9 cellular contexts compared by ENCODE assay signal in genomic region chr6:35470663-35471120, GRCh38. TPM values are rescaled to one million over a fixed set of nuclear protein-coding genes. Genes with fewer than 3 reads are reported as not detected.
DNase-seq lines count a peak whose midpoint lies in the region; ATAC-seq and TF ChIP-seq lines count a peak whose summit lies in the region.
"Had no signal": no experiment of that assay in that cellular context is flagged by ENCODE, and none has a peak within 500 bp of the region (broad histone marks: within the 10 kb centered on the region; RNA-seq: fewer than 3 reads in every experiment).

No MANE protein-coding gene starts in this region.

- CTCF ChIA-PET in activated CD8-positive, alpha-beta T cell treated with anti-CD3 and anti-CD28 coated beads, Interleukin-2, amount 10 ng/mL, durations not matched to agents 7 days and 5 days (lab: Charles Lee) = interaction anchor here (0.9 to 2.2 kb wide), 4 partner anchors 20 to 266 kb away, joined by 3 to 10 read pairs (median 6); partner anchors contain the start of gene ARMC12

- H3K27ac ChIP-seq in vagina = peak overlapping the region; percentile 91

- H3K36me3 Mint-ChIP-seq in stimulated activated naive CD8-positive, alpha-beta T cell treated with anti-CD3 and anti-CD28 coated beads, Interleukin-15, Interleukin-2, amounts not matched to agents 100 ng/mL and 50 ng/mL, for 24 hours (ENCODE audit: low read depth) = peaks cover 65% of the 10 kb centered on the region
- peaks cover 75% of the 10 kb centered on the region for H3K36me3 Mint-ChIP-seq in activated CD8-positive, alpha-beta T cell treated with anti-CD3 and anti-CD28 coated beads, Interleukin-2, amount 10 ng/mL, durations not matched to agents 7 days and 5 days (ENCODE audit: low read depth)

- no peaks in the 10 kb centered on the region for H3K27me3 Mint-ChIP-seq in stimulated activated naive CD8-positive, alpha-beta T cell treated with anti-CD3 and anti-CD28 coated beads, Interleukin-15, Interleukin-2, amounts not matched to agents 100 ng/mL and 50 ng/mL, for 24 hours
- H3K27me3 Mint-ChIP-seq in activated CD8-positive, alpha-beta T cell treated with anti-CD3 and anti-CD28 coated beads, Interleukin-2, amount 10 ng/mL, durations not matched to agents 7 days and 5 days (ENCODE audit: low read depth) = no peaks in the 10 kb centered on the region

- no peaks in the 10 kb centered on the region for H3K9me3 ChIP-seq in vagina

- no peak for TF ChIP-seq POLR2A in vagina (IDR thresholded peaks at IDR 0.05)

- no peak for TF ChIP-seq CTCF in vagina (IDR thresholded peaks at IDR 0.05)

- peak overlapping the region; percentile 97 for H3K27ac Mint-ChIP-seq in stimulated activated naive CD8-positive, alpha-beta T cell treated with anti-CD3 and anti-CD28 coated beads, Interleukin-15, Interleukin-2, amounts not matched to agents 100 ng/mL and 50 ng/mL, for 24 hours
- peak overlapping the region; percentile 70 for H3K27ac Mint-ChIP-seq in activated CD8-positive, alpha-beta T cell treated with anti-CD3 and anti-CD28 coated beads, Interleukin-2, amount 10 ng/mL, durations not matched to agents 7 days and 5 days

- H3K4me3 ChIP-seq in iPS-11a (ENCODE audit: low read depth, low read length) (peak overlapping the region; percentile 97), vagina (peak overlapping the region in 1 of 2 donors; percentile 75)

- H3K4me3 Mint-ChIP-seq in stimulated activated naive CD8-positive, alpha-beta T cell treated with anti-CD3 and anti-CD28 coated beads, Interleukin-15, Interleukin-2, amounts not matched to agents 100 ng/mL and 50 ng/mL, for 24 hours = peak overlapping the region; percentile 97
- peak overlapping the region; percentile 83 for H3K4me3 Mint-ChIP-seq in activated CD8-positive, alpha-beta T cell treated with anti-CD3 and anti-CD28 coated beads, Interleukin-2, amount 10 ng/mL, durations not matched to agents 7 days and 5 days

- H3K36me3 ChIP-seq in vagina = peaks cover 0 to 45% of the 10 kb centered on the region in 2 donors

- POLR2A ChIA-PET in activated CD8-positive, alpha-beta T cell treated with anti-CD3 and anti-CD28 coated beads, Interleukin-2, amount 10 ng/mL, durations not matched to agents 7 days and 5 days (lab: Charles Lee) = interaction anchor here (0.6 to 1.3 kb wide), 3 partner anchors 11 to 266 kb away, joined by 3 read pairs; partner anchors contain the start of gene FANCE

- no peak for DNase-seq in stimulated activated naive CD8-positive, alpha-beta T cell treated with anti-CD3 and anti-CD28 coated beads, Interleukin-15, Interleukin-2, amounts not matched to agents 100 U/mL and 50 U/mL, for 24 hours
- no peak for DNase-seq in activated CD8-positive, alpha-beta T cell treated with anti-CD3 and anti-CD28 coated beads, Interleukin-2, amount 10 ng/mL, durations not matched to agents 7 days and 5 days
- DNase-seq in vagina (ENCODE audit: extremely low spot score in 2 of 2) (no peak), posterior cingulate gyrus (no peak), AG20443 (ENCODE audit: low spot score) (no peak)

- no peaks in the 10 kb centered on the region for H3K27me3 ChIP-seq in vagina

- H3K4me1 ChIP-seq in vagina = peaks cover 39% of the 10 kb centered on the region

- ATAC-seq in stimulated activated naive CD8-positive, alpha-beta T cell treated with anti-CD3 and anti-CD28 coated beads, Interleukin-15, Interleukin-2, amounts not matched to agents 100 U/mL and 50 U/mL, for 24 hours = no peak
- ATAC-seq in activated CD8-positive, alpha-beta T cell treated with anti-CD3 and anti-CD28 coated beads, Interleukin-2, amount 10 ng/mL, durations not matched to agents 7 days and 5 days = no peak
- ATAC-seq in GM19463 (IDR thresholded peaks at IDR 0.05; ENCODE audit: unreplicated experiment) = no peak

- H3K4me1 Mint-ChIP-seq in stimulated activated naive CD8-positive, alpha-beta T cell treated with anti-CD3 and anti-CD28 coated beads, Interleukin-15, Interleukin-2, amounts not matched to agents 100 ng/mL and 50 ng/mL, for 24 hours (ENCODE audit: low read depth) = peaks cover 42% of the 10 kb centered on the region
- H3K4me1 Mint-ChIP-seq in activated CD8-positive, alpha-beta T cell treated with anti-CD3 and anti-CD28 coated beads, Interleukin-2, amount 10 ng/mL, durations not matched to agents 7 days and 5 days (ENCODE audit: low read depth) = peaks cover 41% of the 10 kb centered on the region

- intact Hi-C loops in vagina (cut with DNase I) = no loop called here
- intact Hi-C loops in posterior cingulate gyrus (cut with DNase I) = no loop called here

- H3K9me3 Mint-ChIP-seq in stimulated activated naive CD8-positive, alpha-beta T cell treated with anti-CD3 and anti-CD28 coated beads, Interleukin-15, Interleukin-2, amounts not matched to agents 100 ng/mL and 50 ng/mL, for 24 hours = no peaks in the 10 kb centered on the region
- H3K9me3 Mint-ChIP-seq in activated CD8-positive, alpha-beta T cell treated with anti-CD3 and anti-CD28 coated beads, Interleukin-2, amount 10 ng/mL, durations not matched to agents 7 days and 5 days (ENCODE audit: insufficient read depth) = no peaks in the 10 kb centered on the region

RNA-seq across cellular contexts. Expression of gene RPL10A, which starts 2.5 kb away (rescaled TPM):
- total RNA-seq in activated CD8-positive, alpha-beta T cell treated with anti-CD3 and anti-CD28 coated beads, Interleukin-2, amount 10 ng/mL, durations not matched to agents 7 days and 5 days = 1,000 to 10,000 TPM; 1,398 to 1,443 TPM
- total RNA-seq in vagina = 2,013 TPM

RNA-seq across cellular contexts. Expression of gene FANCE, which starts 18.6 kb away (rescaled TPM):
- total RNA-seq in activated CD8-positive, alpha-beta T cell treated with anti-CD3 and anti-CD28 coated beads, Interleukin-2, amount 10 ng/mL, durations not matched to agents 7 days and 5 days = 10 to 100 TPM; 20.4 to 21.9 TPM
- total RNA-seq in vagina = 10.1 TPM

RNA-seq across cellular contexts. Expression of gene TEAD3, which starts 26.2 kb away (rescaled TPM):
- total RNA-seq in activated CD8-positive, alpha-beta T cell treated with anti-CD3 and anti-CD28 coated beads, Interleukin-2, amount 10 ng/mL, durations not matched to agents 7 days and 5 days = under 1 TPM; 0.18 to 0.21 TPM
- total RNA-seq in vagina = 29.0 TPM

RNA-seq across cellular contexts. Expression of gene TULP1, which starts 42.0 kb away (rescaled TPM):
- not detected for total RNA-seq in activated CD8-positive, alpha-beta T cell treated with anti-CD3 and anti-CD28 coated beads, Interleukin-2, amount 10 ng/mL, durations not matched to agents 7 days and 5 days
- not detected for total RNA-seq in vagina
- total RNA-seq: lung microvascular endothelial cell had no signal

Comparison
In these comparisons a context has a peak if more than half of its experiments do, and no peak if none do; other contexts are left out.
1. RNA of gene TEAD3, which starts 26.2 kb away (total RNA-seq): 29.0 TPM in vagina (single experiment); 0.18 to 0.21 TPM in activated CD8-positive, alpha-beta T cell treated with anti-CD3 and anti-CD28 coated beads, Interleukin-2, amount 10 ng/mL, durations not matched to agents 7 days and 5 days; every median in the first group is over 10 times any median in the second.